Comparison of ENCODE assay signal across 20 cellular contexts in genomic region chrX:24125028-24125612, GRCh38.
"Had no signal": no experiment of that assay in that cellular context is flagged by ENCODE, and none has a peak within 500 bp of the region (broad histone marks: within the 10 kb centered on the region; RNA-seq: fewer than 3 reads in every experiment).

No MANE protein-coding gene starts in this region.

- H3K4me3 Mint-ChIP-seq: activated CD4-positive, alpha-beta memory T cell treated with anti-CD3 and anti-CD28 coated beads for 36 hours; activated CD4-positive, alpha-beta T cell treated with anti-CD3 and anti-CD28 coated beads for 36 hours; activated CD8-positive, alpha-beta memory T cell treated with anti-CD3 and anti-CD28 coated beads, Interleukin-2, amount 10 ng/mL, durations not matched to agents 7 days and 5 days; activated naive CD4-positive, alpha-beta T cell treated with anti-CD3 and anti-CD28 coated beads, Interleukin-2, amount 10 ng/mL, durations not matched to agents 7 days and 5 days; natural killer cell treated with Interleukin-12 subunit alpha and Interleukin-12 subunit beta and Interleukin-15 and Interleukin-18, amount 100 ng/mL, for 72 hours had no signal

- H3K9me3 Mint-ChIP-seq: activated CD4-positive, alpha-beta memory T cell treated with anti-CD3 and anti-CD28 coated beads for 36 hours; activated naive CD4-positive, alpha-beta T cell treated with anti-CD3 and anti-CD28 coated beads, Interleukin-2, amount 10 ng/mL, durations not matched to agents 7 days and 5 days; natural killer cell treated with Interleukin-12 subunit alpha and Interleukin-12 subunit beta and Interleukin-15 and Interleukin-18, amount 100 ng/mL, for 72 hours had no signal

- H3K4me1 Mint-ChIP-seq: activated CD4-positive, alpha-beta T cell treated with anti-CD3 and anti-CD28 coated beads for 36 hours; activated CD8-positive, alpha-beta memory T cell treated with anti-CD3 and anti-CD28 coated beads, Interleukin-2, amount 10 ng/mL, durations not matched to agents 7 days and 5 days; activated naive CD4-positive, alpha-beta T cell treated with anti-CD3 and anti-CD28 coated beads, Interleukin-2, amount 10 ng/mL, durations not matched to agents 7 days and 5 days had no signal

- H3K27ac ChIP-seq: suprapubic skin, upper lobe of right lung, WERI-Rb-1 had no signal

- DNase-seq: activated CD4-positive, alpha-beta memory T cell treated with anti-CD3 and anti-CD28 coated beads for 36 hours; activated CD4-positive, alpha-beta T cell treated with anti-CD3 and anti-CD28 coated beads for 36 hours; activated CD8-positive, alpha-beta memory T cell treated with anti-CD3 and anti-CD28 coated beads, Interleukin-2, amount 10 ng/mL, durations not matched to agents 7 days and 5 days; activated naive CD4-positive, alpha-beta T cell treated with anti-CD3 and anti-CD28 coated beads, Interleukin-2, amount 10 ng/mL, durations not matched to agents 7 days and 5 days; activated T-cell treated with anti-CD3 and anti-CD28 coated beads, Interleukin-2, amount 50 U/mL, for 1 hour; caudate nucleus; hypothalamus; mesendoderm; retina; stimulated activated CD4-positive, alpha-beta T cell treated with anti-CD3 and anti-CD28 coated beads, Interleukin-15, amount 100 ng/mL, for 24 hours; stimulated activated CD4-positive, alpha-beta T cell treated with anti-CD3 and anti-CD28 coated beads, Interleukin-4, amount 100 ng/mL, for 24 hours; stimulated activated naive CD4-positive, alpha-beta T cell; T-helper 1 cell; T1000; upper lobe of right lung; WERI-Rb-1 had no signal

- H3K36me3 Mint-ChIP-seq: activated CD4-positive, alpha-beta memory T cell treated with anti-CD3 and anti-CD28 coated beads for 36 hours; activated CD8-positive, alpha-beta memory T cell treated with anti-CD3 and anti-CD28 coated beads, Interleukin-2, amount 10 ng/mL, durations not matched to agents 7 days and 5 days; activated naive CD4-positive, alpha-beta T cell treated with anti-CD3 and anti-CD28 coated beads, Interleukin-2, amount 10 ng/mL, durations not matched to agents 7 days and 5 days; natural killer cell treated with Interleukin-12 subunit alpha and Interleukin-12 subunit beta and Interleukin-15 and Interleukin-18, amount 100 ng/mL, for 72 hours had no signal

- FAIRE-seq: colon, endometrium had no signal

- H3K27me3 Mint-ChIP-seq: activated CD4-positive, alpha-beta memory T cell treated with anti-CD3 and anti-CD28 coated beads for 36 hours; activated CD4-positive, alpha-beta T cell treated with anti-CD3 and anti-CD28 coated beads for 36 hours; activated CD8-positive, alpha-beta memory T cell treated with anti-CD3 and anti-CD28 coated beads, Interleukin-2, amount 10 ng/mL, durations not matched to agents 7 days and 5 days; activated naive CD4-positive, alpha-beta T cell treated with anti-CD3 and anti-CD28 coated beads, Interleukin-2, amount 10 ng/mL, durations not matched to agents 7 days and 5 days had no signal

- H3K36me3 ChIP-seq: suprapubic skin, upper lobe of right lung, WERI-Rb-1 had no signal

- H3K27me3 ChIP-seq: suprapubic skin, upper lobe of right lung had no signal

- H3K4me1 ChIP-seq: suprapubic skin, upper lobe of right lung had no signal

- H3K4me3 ChIP-seq: suprapubic skin, upper lobe of right lung had no signal

- ATAC-seq: activated CD4-positive, alpha-beta T cell treated with anti-CD3 and anti-CD28 coated beads for 36 hours; activated CD8-positive, alpha-beta memory T cell treated with anti-CD3 and anti-CD28 coated beads, Interleukin-2, amount 10 ng/mL, durations not matched to agents 7 days and 5 days; natural killer cell treated with Interleukin-12 subunit alpha and Interleukin-12 subunit beta and Interleukin-15 and Interleukin-18, amount 100 ng/mL, for 72 hours; upper lobe of right lung had no signal

- H3K27ac Mint-ChIP-seq: activated CD4-positive, alpha-beta memory T cell treated with anti-CD3 and anti-CD28 coated beads for 36 hours; activated CD4-positive, alpha-beta T cell treated with anti-CD3 and anti-CD28 coated beads for 36 hours; activated CD8-positive, alpha-beta memory T cell treated with anti-CD3 and anti-CD28 coated beads, Interleukin-2, amount 10 ng/mL, durations not matched to agents 7 days and 5 days; activated naive CD4-positive, alpha-beta T cell treated with anti-CD3 and anti-CD28 coated beads, Interleukin-2, amount 10 ng/mL, durations not matched to agents 7 days and 5 days; natural killer cell treated with Interleukin-12 subunit alpha and Interleukin-12 subunit beta and Interleukin-15 and Interleukin-18, amount 100 ng/mL, for 72 hours had no signal

- H3K9me3 ChIP-seq: suprapubic skin, upper lobe of right lung had no signal
